Comparison of ENCODE assay signal across 8 cellular contexts in genomic region chr1:22143586-22144033, GRCh38. TPM values are rescaled to one million over a fixed set of nuclear protein-coding genes. Genes with fewer than 3 reads are reported as not detected.
DNase-seq lines count a peak whose midpoint lies in the region; ATAC-seq, FAIRE-seq and TF ChIP-seq lines count a peak whose summit lies in the region.

No MANE protein-coding gene starts in this region.

- no peaks in the 10 kb centered on the region for H3K79me2 ChIP-seq in HepG2 (ENCODE audit: insufficient read depth, low read length)

- intact Hi-C loops in HepG2 (cut with micrococcal nuclease; ENCODE audit: unreplicated experiment): no loop called here

- no TSS peak for BruUV-seq in HepG2 (replicated peaks; lab: Mats Ljungman, UMichigan)

- no peaks in the 10 kb centered on the region for H3K4me1 ChIP-seq in HepG2 (ENCODE audit: insufficient read depth, low read length)
- no peaks in the 10 kb centered on the region for H3K4me1 ChIP-seq in thymus (ENCODE audit: control insufficient read depth, insufficient read depth, low read length)

- in situ Hi-C loops in astrocyte of the cerebellum (cut with HindIII; ENCODE audit: low sequenced_read_pairs): no loop called here
- in situ Hi-C loops in HepG2 (cut with HindIII; ENCODE audit: extremely low pct_ligation_motif_present, low pct_unique_long_range_greater_than_20kb): no loop called here

- TF ChIP-seq CTCF in astrocyte of the cerebellum (IDR thresholded peaks at IDR 0.05; ENCODE audit: low read depth, low read length, missing control alignments) (no peak), HepG2 (CRISPR knock-in tag; IDR thresholded peaks at IDR 0.05) (no peak)

- no peak for DNase-seq in activated CD4-positive, alpha-beta T cell treated with anti-CD3 and anti-CD28 coated beads, Interleukin-2, amount 10 ng/mL, durations not matched to agents 7 days and 5 days
- DNase-seq in activated CD4-positive, alpha-beta T cell treated with anti-CD3 and anti-CD28 coated beads for 1 hour: no peak
- DNase-seq in astrocyte of the cerebellum (ENCODE audit: low read depth): no peak
- no peak for DNase-seq in HepG2 (ENCODE audit: low spot score)
- no peak for DNase-seq in OCI-M1 (lab: John Stamatoyannopoulos, UW)
- DNase-seq in effector CD8-positive, alpha-beta T cell (lab: John Stamatoyannopoulos, UW): no peak

- CTCF ChIA-PET in activated CD4-positive, alpha-beta T cell treated with anti-CD3 and anti-CD28 coated beads, Interleukin-2, amount 10 ng/mL, durations not matched to agents 7 days and 5 days (lab: Charles Lee): no interaction called here
- CTCF ChIA-PET in HepG2 (lab: Yijun Ruan, JAX; ENCODE audit: low intra/inter-chr PET ratio, low total read pairs): no interaction called here

- POLR2A ChIA-PET in activated CD4-positive, alpha-beta T cell treated with anti-CD3 and anti-CD28 coated beads, Interleukin-2, amount 10 ng/mL, durations not matched to agents 7 days and 5 days (lab: Charles Lee): no interaction called here
- POLR2A ChIA-PET in HepG2 (lab: Yijun Ruan, JAX): no interaction called here

- no peak overlapping the region for H3K4me2 ChIP-seq in HepG2 (ENCODE audit: low read depth, low read length)

- WGBS in HepG2 (ENCODE audit: low lambda C conversion rate): 14% methylated on average over 9 of the region's 27 CpGs
- 13% methylated on average over 27 of the region's 27 CpGs for WGBS in thymus

- H4K20me1 ChIP-seq in HepG2 (ENCODE audit: insufficient read depth, low read length): peaks cover 33% of the 10 kb centered on the region

- peak overlapping the region; percentile 66 for H3K4me3 Mint-ChIP-seq in activated CD4-positive, alpha-beta T cell treated with anti-CD3 and anti-CD28 coated beads, Interleukin-2, amount 10 ng/mL, durations not matched to agents 7 days and 5 days

- H3K27ac ChIP-seq in HepG2 (ENCODE audit: extremely low read length, insufficient read depth, low read length) (no peak overlapping the region), thymus (ENCODE audit: low read depth) (no peak overlapping the region)

- no peaks in the 10 kb centered on the region for H3K36me3 ChIP-seq in HepG2 (replicated peaks in 1 of 2; ENCODE audit: control insufficient read depth in 1 of 2, insufficient read depth in 2 of 2, low read length in 2 of 2)
- H3K36me3 ChIP-seq in thymus (ENCODE audit: control insufficient read depth, insufficient read depth): no peaks in the 10 kb centered on the region

- ATAC-seq in HepG2: no peak
- no peak for ATAC-seq in GM19395 (IDR thresholded peaks at IDR 0.05; ENCODE audit: unreplicated experiment)

- no peaks in the 10 kb centered on the region for H3K9me3 ChIP-seq in HepG2 (ENCODE audit: low read length)
- no peaks in the 10 kb centered on the region for H3K9me3 ChIP-seq in thymus (ENCODE audit: control insufficient read depth)

- no peak overlapping the region for H3K9ac ChIP-seq in HepG2 (ENCODE audit: insufficient read depth, low read depth, low read length)

- no peaks in the 10 kb centered on the region for H3K36me3 Mint-ChIP-seq in activated CD4-positive, alpha-beta T cell treated with anti-CD3 and anti-CD28 coated beads, Interleukin-2, amount 10 ng/mL, durations not matched to agents 7 days and 5 days (ENCODE audit: low read depth)

- H3K27ac Mint-ChIP-seq in activated CD4-positive, alpha-beta T cell treated with anti-CD3 and anti-CD28 coated beads, Interleukin-2, amount 10 ng/mL, durations not matched to agents 7 days and 5 days: no peak overlapping the region

- FAIRE-seq in HepG2 (lab: Jason Lieb, UNC): no peak

- peaks cover 55% of the 10 kb centered on the region for H3K27me3 Mint-ChIP-seq in activated CD4-positive, alpha-beta T cell treated with anti-CD3 and anti-CD28 coated beads, Interleukin-2, amount 10 ng/mL, durations not matched to agents 7 days and 5 days

- no peak overlapping the region for H2AFZ ChIP-seq in HepG2 (ENCODE audit: low read length)

- TF ChIP-seq POLR2A in HepG2 (IDR thresholded peaks at IDR 0.05; ENCODE audit: insufficient read depth in 1 of 2, low read depth in 2 of 2, low read length in 2 of 2): no peak

- H3K27me3 ChIP-seq in HepG2 (ENCODE audit: control insufficient read depth in 1 of 2, insufficient read depth in 2 of 2, low read length in 2 of 2) (peaks cover 31 to 85% of the 10 kb centered on the region in 2 experiments), thymus (ENCODE audit: control insufficient read depth, insufficient read depth) (peaks cover 45% of the 10 kb centered on the region)

- H3K4me3 ChIP-seq in astrocyte of the cerebellum (ENCODE audit: low read depth, low read length) (peak overlapping the region; percentile 15), HepG2 (replicated peaks in 1 of 3; ENCODE audit: insufficient read depth in 1 of 3, low read depth in 2 of 3, low read length in 3 of 3) (no peak overlapping the region), thymus (ENCODE audit: low read length) (peak overlapping the region; percentile 43)

- H3K9me3 Mint-ChIP-seq in activated CD4-positive, alpha-beta T cell treated with anti-CD3 and anti-CD28 coated beads, Interleukin-2, amount 10 ng/mL, durations not matched to agents 7 days and 5 days: no peaks in the 10 kb centered on the region

- TF ChIP-seq EP300 in HepG2 (IDR thresholded peaks at IDR 0.05; ENCODE audit: low read depth in 2 of 2, low read length in 2 of 2) (no peak), HepG2 (CRISPR knock-in tag; IDR thresholded peaks at IDR 0.05; ENCODE audit: borderline replicate concordance) (no peak)

- peaks cover 6% of the 10 kb centered on the region for H3K4me1 Mint-ChIP-seq in activated CD4-positive, alpha-beta T cell treated with anti-CD3 and anti-CD28 coated beads, Interleukin-2, amount 10 ng/mL, durations not matched to agents 7 days and 5 days

- no peak for TF ChIP-seq RAD21 in HepG2 (CRISPR knock-in tag; IDR thresholded peaks at IDR 0.05)

TF ChIP-seq in HepG2, 621 proteins besides CTCF, POLR2A, EP300 and RAD21:
- TF ChIP-seq ZNF543 (CRISPR knock-in tag; IDR thresholded peaks at IDR 0.05) (no peak), CBX1 (IDR thresholded peaks at IDR 0.05; ENCODE audit: low read depth) (no peak), SRSF1 (optimal IDR thresholded peaks at IDR 0.05; ENCODE audit: low read depth, low read length) (no peak), CENPX (CRISPR knock-in tag; IDR thresholded peaks at IDR 0.05) (no peak), ZNF790 (CRISPR knock-in tag; IDR thresholded peaks at IDR 0.05; ENCODE audit: borderline replicate concordance) (no peak), SMYD3 (CRISPR knock-in tag; IDR thresholded peaks at IDR 0.05) (no peak), EZH2 (conservative IDR thresholded peaks at IDR 0.05; ENCODE audit: low read depth, low read length) (0 out of 2 replicates have a peak, but pooled peaks have one; percentile 76), ZNF629 (CRISPR knock-in tag; conservative IDR thresholded peaks at IDR 0.05) (peak; percentile 75)
TF ChIP-seq in HepG2: peak in this region for 2.

RNA-seq across cellular contexts. Expression of gene WNT4, which starts 0.7 kb away (rescaled TPM):
- total RNA-seq in activated CD4-positive, alpha-beta T cell treated with anti-CD3 and anti-CD28 coated beads, Interleukin-2, amount 10 ng/mL, durations not matched to agents 7 days and 5 days: not detected
- total RNA-seq in HepG2 (2016; rRNA removed; fragmentation: Illumina TruSeq; extraction: Trizol): not detected in 2 replicates
- not detected in 2 replicates for total RNA-seq in HepG2 (2016; cell fraction: cytosol; rRNA removed; fragmentation: Illumina TruSeq; extraction: Trizol; ENCODE audit: low read depth)
- total RNA-seq in HepG2 (2016; cell fraction: insoluble cytoplasmic fraction; rRNA removed; fragmentation: Illumina TruSeq; extraction: Trizol): not detected in 2 replicates
- total RNA-seq in HepG2 (2016; cell fraction: membrane; rRNA removed; fragmentation: Illumina TruSeq; extraction: Trizol): not detected in 2 replicates
- not detected in 2 replicates for total RNA-seq in HepG2 (2016; cell fraction: nucleus; rRNA removed; fragmentation: Illumina TruSeq; extraction: Trizol)
- not detected in 2 replicates for polyA plus RNA-seq in HepG2 (2011; rRNA removed)
- not detected in 2 replicates for polyA plus RNA-seq in HepG2 (2011; cell fraction: cytosol; rRNA removed)
- polyA plus RNA-seq in HepG2 (2011; cell fraction: nucleus; rRNA removed): not detected in 2 replicates
- 0.05 and 0.11 TPM in 2 replicates for polyA plus RNA-seq in HepG2 (2012)
- polyA plus RNA-seq in HepG2 (2016; cell fraction: cytosol; fragmentation: Illumina TruSeq; extraction: Trizol; ENCODE audit: low read depth): not detected in 2 replicates
- polyA plus RNA-seq in HepG2 (2016; cell fraction: insoluble cytoplasmic fraction; fragmentation: Illumina TruSeq; extraction: Trizol; ENCODE audit: low read depth): not detected in 2 replicates
- polyA plus RNA-seq in HepG2 (2016; cell fraction: membrane; fragmentation: Illumina TruSeq; extraction: Trizol; ENCODE audit: low read depth): not detected in 2 replicates
- not detected in 2 replicates for polyA plus RNA-seq in HepG2 (2016; cell fraction: nucleus; fragmentation: Illumina TruSeq; extraction: Trizol; ENCODE audit: insufficient read depth, low read depth)
- 0.12 TPM in 1 of 2 replicates, not detected in the other for polyA minus RNA-seq in HepG2 (2011; rRNA and poly(A)+ RNA removed; ENCODE audit: low replicate concordance)
- not detected in 2 replicates for polyA minus RNA-seq in HepG2 (2011; cell fraction: cytosol; rRNA and poly(A)+ RNA removed)
- polyA minus RNA-seq in HepG2 (2011; cell fraction: nucleus; rRNA and poly(A)+ RNA removed): not detected in 2 replicates
- polyA plus RNA-seq in thymus: 1.8 TPM

Comparison
In these comparisons a context has a peak if more than half of its experiments do, and no peak if none do; other contexts are left out.
1. H3K4me3 ChIP-seq: peak in astrocyte of the cerebellum (single experiment) and thymus (single experiment); none in HepG2 (0 of 3).